8 cellular contexts compared by ENCODE assay signal in genomic region chr11:61826930-61827572, GRCh38. TPM values are rescaled to one million over a fixed set of nuclear protein-coding genes. Genes with fewer than 3 reads are reported as not detected.
DNase-seq lines count a peak whose midpoint lies in the region; ATAC-seq and TF ChIP-seq lines count a peak whose summit lies in the region.

No MANE protein-coding gene starts in this region.

- no peak for TF ChIP-seq POLR2A in prostate gland (IDR thresholded peaks at IDR 0.05)

- H3K27ac ChIP-seq in prostate gland: peak overlapping the region; percentile 77 to 86

- intact Hi-C loops in Right ventricle myocardium superior (cut with DNase I): no loop called here
- intact Hi-C loops in prostate gland (cut with DNase I): no loop called here

- H3K4me1 ChIP-seq in prostate gland (replicated peaks): peaks cover 7% of the 10 kb centered on the region

- peak overlapping the region; percentile 44 to 71 for H3K4me3 ChIP-seq in prostate gland

- WGBS in prostate gland: 25% methylated on average over 23 of the region's 23 CpGs

- DNase-seq in SIG-M5 treated with dmso at 0.1 percent for 504 hours (lab: John Stamatoyannopoulos, UW; ENCODE audit: unreplicated experiment): peak; percentile 47
- DNase-seq in SIG-M5 (lab: John Stamatoyannopoulos, UW): no peak
- peak; percentile 80 for DNase-seq in UCSD-AML1 (lab: John Stamatoyannopoulos, UW; ENCODE audit: unreplicated experiment)
- DNase-seq in Right ventricle myocardium superior: no peak
- no peak for DNase-seq in prostate gland (ENCODE audit: low spot score)
- DNase-seq in NCI-H345 treated with DMSO at 0.1 percent for 48 hours (lab: John Stamatoyannopoulos, UW; ENCODE audit: unreplicated experiment): no peak
- no peak for DNase-seq in ecto neural progenitor cell (ENCODE audit: low spot score)

- no peaks in the 10 kb centered on the region for H3K27me3 ChIP-seq in prostate gland (replicated peaks; ENCODE audit: insufficient read depth)

- ATAC-seq in HG03159 (IDR thresholded peaks at IDR 0.05; ENCODE audit: unreplicated experiment) (peak; percentile 11), Right ventricle myocardium superior (ENCODE audit: poor library complexity) (peak; percentile 3)

- no peaks in the 10 kb centered on the region for H3K9me3 ChIP-seq in prostate gland

- TF ChIP-seq CTCF in prostate gland (IDR thresholded peaks at IDR 0.05): no peak

- H3K36me3 ChIP-seq in prostate gland: no peaks in the 10 kb centered on the region

RNA-seq across cellular contexts. Expression of gene FADS2, which starts 1.0 kb away (rescaled TPM):
- total RNA-seq in Right ventricle myocardium superior: 20.5 TPM
- 100 to 1,000 TPM in 1 of 2 donors, 10 to 100 TPM in 1; 67.5 to 213 TPM for total RNA-seq in prostate gland

RNA-seq across cellular contexts. Expression of gene FADS1, which starts 10.2 kb away (rescaled TPM):
- total RNA-seq in Right ventricle myocardium superior (21.3 TPM), prostate gland (10 to 100 TPM; 15.0 to 38.7 TPM)

RNA-seq across cellular contexts. Expression of gene FEN1, which starts 34.3 kb away (rescaled TPM):
- total RNA-seq in Right ventricle myocardium superior: 6.3 TPM
- total RNA-seq in prostate gland: 10 to 100 TPM; 12.8 to 18.4 TPM

RNA-seq across cellular contexts. Expression of gene TMEM258, which starts 34.7 kb away (rescaled TPM):
- total RNA-seq in Right ventricle myocardium superior: 123 TPM
- 10 to 100 TPM; 34.8 to 82.9 TPM for total RNA-seq in prostate gland

Comparison
In these comparisons a context has a peak if more than half of its experiments do, and no peak if none do; other contexts are left out.
1. DNase-seq: peak in SIG-M5 treated with dmso at 0.1 percent for 504 hours (single experiment) and UCSD-AML1 (single experiment); none in SIG-M5 (single experiment), Right ventricle myocardium superior (single experiment), prostate gland (single experiment), NCI-H345 treated with DMSO at 0.1 percent for 48 hours (single experiment) and ecto neural progenitor cell (single experiment).